ENCODE assay signal across 16 cellular contexts in the genomic region with DNA sequence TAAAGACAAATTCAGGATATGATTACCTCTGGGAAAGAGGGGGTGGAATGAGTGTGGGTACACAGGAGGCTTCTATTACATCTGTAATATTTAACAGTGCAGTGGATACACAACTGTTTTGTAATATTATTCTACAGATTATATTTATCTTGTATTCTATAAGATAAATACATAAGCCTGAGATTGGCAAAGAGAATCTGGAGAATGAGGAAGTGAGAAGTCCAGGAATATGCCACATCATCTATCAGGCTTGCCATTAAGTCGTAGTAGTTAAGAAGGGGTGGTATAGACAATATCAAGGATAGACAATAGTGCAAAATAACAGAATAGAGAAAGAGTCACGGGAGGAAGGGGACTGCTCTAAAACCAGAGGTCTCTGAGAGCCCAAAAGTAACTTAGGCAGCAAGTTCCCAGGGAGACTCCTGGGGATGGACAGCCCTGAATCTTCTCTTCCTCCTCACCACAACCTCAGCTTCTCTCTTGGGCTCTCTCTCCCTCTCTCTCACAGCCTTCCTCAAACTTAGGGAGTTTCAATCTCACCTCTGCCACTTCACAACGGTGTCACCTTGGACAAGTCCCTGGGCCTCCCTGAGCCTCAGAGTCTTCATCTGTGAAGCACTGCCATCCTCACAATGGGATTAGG. TPM values are rescaled to one million over a fixed set of nuclear protein-coding genes. Genes with fewer than 3 reads are reported as not detected.
DNase-seq lines count a peak whose midpoint lies in the region; ATAC-seq and TF ChIP-seq lines count a peak whose summit lies in the region.
"Had no signal": no experiment of that assay in that cellular context is flagged by ENCODE, and none has a peak within 500 bp of the region (broad histone marks: within the 10 kb centered on the region; RNA-seq: fewer than 3 reads in every experiment).

No MANE protein-coding gene starts in this region.

- H3K27me3 ChIP-seq in SK-N-SH (ENCODE audit: insufficient read depth), result no peaks in the 10 kb centered on the region
- H3K27me3 ChIP-seq in osteoblast (ENCODE audit: insufficient read depth, low read length), result no peaks in the 10 kb centered on the region
- no peaks in the 10 kb centered on the region for H3K27me3 ChIP-seq in trophoblast cell (ENCODE audit: insufficient read depth, low read length)
- H3K27me3 ChIP-seq: adrenal gland, heart right ventricle, Peyer's patch, thyroid gland had no signal

- no peak overlapping the region for H3K27ac ChIP-seq in SK-N-SH (ENCODE audit: low read depth in 2 of 2, low read length in 1 of 2)
- no peak overlapping the region for H3K27ac ChIP-seq in osteoblast (ENCODE audit: low read depth, low read length)
- no peak overlapping the region for H3K27ac ChIP-seq in trophoblast cell (ENCODE audit: low read depth, low read length)
- H3K27ac ChIP-seq: adrenal gland, Peyer's patch, thyroid gland had no signal

- ATAC-seq in SK-N-SH treated with all-trans-retinoic acid at 6 μM for 48 hours (no peak), HG03565 (IDR thresholded peaks at IDR 0.05; ENCODE audit: unreplicated experiment) (no peak)
- ATAC-seq: natural killer cell had no signal

- no peak for TF ChIP-seq EP300 in SK-N-SH (IDR thresholded peaks at IDR 0.05; ENCODE audit: borderline replicate concordance in 1 of 2, low read depth in 1 of 2, low read length in 1 of 2)

- H3K36me3 ChIP-seq in SK-N-SH (replicated peaks in 1 of 2; ENCODE audit: control insufficient read depth in 1 of 2, insufficient read depth in 2 of 2, low read length in 1 of 2) (no peaks in the 10 kb centered on the region), osteoblast (ENCODE audit: insufficient read depth, low read length) (no peaks in the 10 kb centered on the region), trophoblast cell (ENCODE audit: control insufficient read depth in 1 of 2, insufficient read depth in 2 of 2, low read length in 2 of 2) (no peaks in the 10 kb centered on the region)
- H3K36me3 ChIP-seq: adrenal gland, heart right ventricle, Peyer's patch, thyroid gland had no signal

- H3K4me3 ChIP-seq in SK-N-SH (ENCODE audit: low read depth in 2 of 2, low read length in 1 of 2) (no peak overlapping the region), epithelial cell of esophagus (ENCODE audit: low read length) (no peak overlapping the region), osteoblast (ENCODE audit: insufficient read depth, low read length) (no peak overlapping the region), trophoblast cell (ENCODE audit: low read depth, low read length) (no peak overlapping the region)
- H3K4me3 ChIP-seq: adrenal gland, heart right ventricle, Peyer's patch, thyroid gland had no signal

- POLR2A ChIA-PET in SK-N-SH (lab: Yijun Ruan, JAX), result no interaction called here

- H3K79me1 ChIP-seq in trophoblast cell (ENCODE audit: low read length), result no peaks in the 10 kb centered on the region

- no peak overlapping the region for H4K12ac ChIP-seq in trophoblast cell (ENCODE audit: low read depth, low read length)

- H2AFZ ChIP-seq in SK-N-SH (ENCODE audit: low read depth) (peak overlapping the region; percentile 21), osteoblast (ENCODE audit: low read length) (peak overlapping the region; percentile 85), trophoblast cell (ENCODE audit: insufficient read depth, low read length, poor library complexity) (no peak overlapping the region)

- no peak overlapping the region for H3K4me2 ChIP-seq in SK-N-SH
- H3K4me2 ChIP-seq in osteoblast (ENCODE audit: insufficient read depth, low read length), result no peak overlapping the region
- H3K4me2 ChIP-seq in trophoblast cell (ENCODE audit: low read length), result no peak overlapping the region

- H2AK5ac ChIP-seq in trophoblast cell (ENCODE audit: low read length), result no peak overlapping the region

- H3K23ac ChIP-seq in trophoblast cell (ENCODE audit: low read length), result no peak overlapping the region

- H2BK5ac ChIP-seq in trophoblast cell (ENCODE audit: low read depth, low read length, poor library complexity), result no peak overlapping the region

- H4K8ac ChIP-seq in trophoblast cell (ENCODE audit: low read depth, low read length), result no peak overlapping the region

- H4K20me1 ChIP-seq in SK-N-SH (ENCODE audit: insufficient read depth) (no peaks in the 10 kb centered on the region), osteoblast (ENCODE audit: insufficient read depth, low read length) (no peaks in the 10 kb centered on the region)

- TF ChIP-seq CTCF in SK-N-SH (IDR thresholded peaks at IDR 0.05), result no peak
- TF ChIP-seq CTCF in epithelial cell of esophagus (IDR thresholded peaks at IDR 0.05; ENCODE audit: insufficient read depth, low read depth, low read length, missing control alignments), result no peak
- no peak for TF ChIP-seq CTCF in osteoblast (IDR thresholded peaks at IDR 0.05; ENCODE audit: extremely low read depth, low read depth, low read length)

- H3K79me2 ChIP-seq in SK-N-SH (ENCODE audit: insufficient read depth) (no peaks in the 10 kb centered on the region), osteoblast (ENCODE audit: insufficient read depth, low read length) (no peaks in the 10 kb centered on the region), trophoblast cell (ENCODE audit: control insufficient read depth, insufficient read depth, low read length, poor library complexity) (no peaks in the 10 kb centered on the region)

- H3K4me1 ChIP-seq in SK-N-SH (ENCODE audit: control insufficient read depth in 1 of 2, insufficient read depth in 2 of 2, low read depth in 1 of 2, low read length in 1 of 2), result no peaks in the 10 kb centered on the region
- no peaks in the 10 kb centered on the region for H3K4me1 ChIP-seq in osteoblast (ENCODE audit: insufficient read depth, low read length)
- H3K4me1 ChIP-seq in trophoblast cell (ENCODE audit: control insufficient read depth in 1 of 2, insufficient read depth in 2 of 2, low read length in 2 of 2), result peaks cover 0 to 7% of the 10 kb centered on the region in 2 experiments
- H3K4me1 ChIP-seq: adrenal gland, Peyer's patch, thyroid gland had no signal

- H4K91ac ChIP-seq in trophoblast cell (ENCODE audit: low read depth, low read length), result no peak overlapping the region

- H3K9me2 ChIP-seq in SK-N-SH, result no peaks in the 10 kb centered on the region

- no peak overlapping the region for H2BK12ac ChIP-seq in trophoblast cell (ENCODE audit: low read length)

- no peaks in the 10 kb centered on the region for H3F3A ChIP-seq in SK-N-SH (replicated peaks; ENCODE audit: insufficient read depth)

- CTCF ChIA-PET in SK-N-SH (lab: Yijun Ruan, JAX), result interaction anchor here (1.7 to 2.6 kb wide), 2 partner anchors 20 to 99 kb away, joined by 4 to 7 read pairs; no protein-coding TSS in a partner anchor

- H3K9ac ChIP-seq in SK-N-SH (no peak overlapping the region), trophoblast cell (ENCODE audit: low read length) (no peak overlapping the region)

- no peak overlapping the region for H3K14ac ChIP-seq in trophoblast cell (ENCODE audit: low read length)

- no peak for TF ChIP-seq RAD21 in SK-N-SH (IDR thresholded peaks at IDR 0.05; ENCODE audit: low read length)

- 75% methylated on average over 3 of the region's 3 CpGs for WGBS in SK-N-SH (ENCODE audit: low lambda C conversion rate)
- WGBS in trophoblast cell (ENCODE audit: extremely low coverage, insufficient coverage, insufficient read length), result no CpG with 5 or more reads among the region's 3 CpGs

- no peaks in the 10 kb centered on the region for H3K9me3 ChIP-seq in SK-N-SH
- no peaks in the 10 kb centered on the region for H3K9me3 ChIP-seq in osteoblast (ENCODE audit: low read depth, low read length)
- no peaks in the 10 kb centered on the region for H3K9me3 ChIP-seq in trophoblast cell (ENCODE audit: insufficient read depth, low read depth, low read length)
- H3K9me3 ChIP-seq: adrenal gland, heart right ventricle, Peyer's patch, thyroid gland had no signal

- H2BK120ac ChIP-seq in trophoblast cell (ENCODE audit: insufficient read depth, low read length, poor library complexity), result no peak overlapping the region

- no peak overlapping the region for H3K18ac ChIP-seq in trophoblast cell (ENCODE audit: low read length)

- no peak for DNase-seq in SK-N-SH
- peak; percentile 62 for DNase-seq in OCI-M1 (lab: John Stamatoyannopoulos, UW)
- DNase-seq in epithelial cell of esophagus (ENCODE audit: low read depth), result peak; percentile 42
- DNase-seq in osteoblast (ENCODE audit: insufficient read length, low spot score, missing footprints), result no peak
- DNase-seq in cerebellar nuclear complex (lab: John Stamatoyannopoulos, UW), result no peak
- DNase-seq in trophoblast cell, result no peak
- DNase-seq: natural killer cell; NCI-H1417; stimulated activated CD4-positive, alpha-beta T cell treated with anti-CD3 and anti-CD28 coated beads, Interleukin-4, amount 100 ng/mL, for 1 hour; thyroid gland had no signal

- H3K4ac ChIP-seq in trophoblast cell (ENCODE audit: low read depth, low read length), result no peak overlapping the region

TF ChIP-seq in SK-N-SH, 30 proteins besides CTCF, POLR2A, EP300 and RAD21 (continues in another document):
- TF ChIP-seq FOSL2 (IDR thresholded peaks at IDR 0.05; ENCODE audit: borderline replicate concordance, low read depth) (no peak), TCF12 (IDR thresholded peaks at IDR 0.05) (no peak), FOXM1 (IDR thresholded peaks at IDR 0.05; ENCODE audit: low read depth) (no peak), TEAD4 (IDR thresholded peaks at IDR 0.05; ENCODE audit: borderline replicate concordance, insufficient read depth) (no peak), JUND (IDR thresholded peaks at IDR 0.05) (no peak), GABPA (IDR thresholded peaks at IDR 0.05; ENCODE audit: low read depth) (no peak)

TF ChIP-seq in SK-N-SH treated with all-trans-retinoic acid at 6 μM for 48 hours, 23 proteins besides CTCF, POLR2A, EP300 and RAD21 (continues in another document):
- no peak for TF ChIP-seq ISL1 (CRISPR knock-in tag; IDR thresholded peaks at IDR 0.05)

RNA-seq across cellular contexts. Expression of a gene that starts 14.0 kb away (rescaled TPM):
- 0.05 and 0.06 TPM in 2 replicates for polyA plus RNA-seq in SK-N-SH (2012; rRNA removed)
- 0.03 and 0.04 TPM in 2 replicates for polyA plus RNA-seq in SK-N-SH (2012; cell fraction: cytosol; rRNA removed)
- polyA plus RNA-seq in SK-N-SH (2012; cell fraction: nucleus; rRNA removed), result 0.06 and 0.08 TPM in 2 replicates
- total RNA-seq in osteoblast, result under 0.01 TPM in 2 replicates
- 0.08 and 0.11 TPM in 2 replicates for polyA plus RNA-seq in trophoblast cell (2013)
- total RNA-seq: NCI-H460 had no signal

RNA-seq across cellular contexts. Expression of a gene that starts 42.4 kb away (rescaled TPM):
- 50.9 and 60.2 TPM in 2 replicates for polyA plus RNA-seq in SK-N-SH (2012; rRNA removed)
- 70.4 and 90.3 TPM in 2 replicates for polyA plus RNA-seq in SK-N-SH (2012; cell fraction: cytosol; rRNA removed)
- polyA plus RNA-seq in SK-N-SH (2012; cell fraction: nucleus; rRNA removed), result 34.1 and 39.8 TPM in 2 replicates
- 60.1 and 63.4 TPM in 2 replicates for total RNA-seq in osteoblast
- polyA plus RNA-seq in trophoblast cell (2013), result 116 and 119 TPM in 2 replicates

RNA-seq across cellular contexts. Expression of a gene that starts 45.5 kb away (rescaled TPM):
- polyA plus RNA-seq in SK-N-SH (2012; rRNA removed), result 303 and 594 TPM in 2 replicates
- 453 and 709 TPM in 2 replicates for polyA plus RNA-seq in SK-N-SH (2012; cell fraction: cytosol; rRNA removed)
- polyA plus RNA-seq in SK-N-SH (2012; cell fraction: nucleus; rRNA removed), result 130 and 156 TPM in 2 replicates
- 51.8 and 53.3 TPM in 2 replicates for total RNA-seq in osteoblast
- polyA plus RNA-seq in trophoblast cell (2013), result 429 and 430 TPM in 2 replicates

Comparison
In these comparisons a context has a peak if more than half of its experiments do, and no peak if none do; other contexts are left out.
1. DNase-seq: peak in OCI-M1 (single experiment) and epithelial cell of esophagus (single experiment); none in SK-N-SH (single experiment), osteoblast (single experiment), cerebellar nuclear complex (0 of 2) and trophoblast cell (0 of 2).